In the genomic region with DNA sequence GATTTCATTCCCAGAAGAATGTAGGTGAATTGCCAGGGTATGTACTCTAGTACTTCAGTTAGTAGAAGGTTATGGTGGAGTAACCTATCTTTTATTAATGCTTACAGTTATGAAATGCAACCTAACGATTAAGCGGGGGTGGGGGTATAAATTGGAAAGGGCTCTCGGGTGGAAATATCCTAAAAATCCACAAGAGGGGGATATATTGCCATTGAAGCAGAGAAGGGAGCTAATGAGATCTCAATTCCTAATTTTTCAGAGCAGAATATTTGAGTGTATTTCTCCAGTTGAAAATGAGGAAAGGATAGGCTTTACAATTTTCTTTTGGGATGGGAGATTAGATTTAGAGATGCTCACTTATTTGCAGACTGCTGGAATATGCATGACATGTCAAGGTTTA, we compare ENCODE assay signal across 10 cellular contexts.
A peak's percentile ranks its signal among the peaks of the same experiment; 100 is the strongest.
DNase-seq lines count a peak whose midpoint lies in the region; ATAC-seq, FAIRE-seq and TF ChIP-seq lines count a peak whose summit lies in the region.
"Had no signal": no experiment of that assay in that cellular context is flagged by ENCODE, and none has a peak within 500 bp of the region (broad histone marks: within the 10 kb centered on the region; RNA-seq: fewer than 3 reads in every experiment).

No MANE protein-coding gene starts in this region.

- BruUV-seq in HepG2 (replicated peaks; lab: Mats Ljungman, UMichigan), result no TSS peak

- intact Hi-C loops in HepG2 (cut with micrococcal nuclease; ENCODE audit: unreplicated experiment), result no loop called here

- H3K4me3 ChIP-seq in BJ (ENCODE audit: low read depth, low read length) (no peak overlapping the region), WERI-Rb-1 (ENCODE audit: low read depth, low read length) (no peak overlapping the region), HepG2 (replicated peaks in 1 of 3; ENCODE audit: insufficient read depth in 1 of 3, low read depth in 2 of 3, low read length in 3 of 3) (no peak overlapping the region)

- no peaks in the 10 kb centered on the region for H3K4me1 ChIP-seq in HepG2 (ENCODE audit: insufficient read depth, low read length)

- H3K27me3 Mint-ChIP-seq in naive thymus-derived CD8-positive, alpha-beta T cell, result peaks cover 0 to 7% (median 0%) of the 10 kb centered on the region in 5 donors

- H3K9me3 ChIP-seq in WERI-Rb-1 (ENCODE audit: severe bottlenecking) (no peaks in the 10 kb centered on the region), HepG2 (ENCODE audit: low read length) (no peaks in the 10 kb centered on the region)

- TF ChIP-seq EP300 in Ishikawa (IDR thresholded peaks at IDR 0.05; ENCODE audit: borderline replicate concordance) (no peak), HepG2 (IDR thresholded peaks at IDR 0.05; ENCODE audit: low read depth in 2 of 2, low read length in 2 of 2) (no peak), HepG2 (CRISPR knock-in tag; IDR thresholded peaks at IDR 0.05; ENCODE audit: borderline replicate concordance) (no peak)

- in situ Hi-C loops in HepG2 (cut with HindIII; ENCODE audit: extremely low pct_ligation_motif_present, low pct_unique_long_range_greater_than_20kb), result no loop called here

- no peak overlapping the region for H3K9ac ChIP-seq in HepG2 (ENCODE audit: insufficient read depth, low read depth, low read length)

- POLR2A ChIA-PET in BJ (lab: Charles Lee) (no interaction called here), HepG2 (lab: Yijun Ruan, JAX) (no interaction called here)
- POLR2A ChIA-PET in naive thymus-derived CD8-positive, alpha-beta T cell (lab: Charles Lee), result no interaction called here

- FAIRE-seq in HepG2 (lab: Jason Lieb, UNC), result no peak

- TF ChIP-seq POLR2A in HepG2 (IDR thresholded peaks at IDR 0.05; ENCODE audit: insufficient read depth in 1 of 2, low read depth in 2 of 2, low read length in 2 of 2), result no peak

- no peak overlapping the region for H3K4me2 ChIP-seq in HepG2 (ENCODE audit: low read depth, low read length)

- TF ChIP-seq RAD21 in Ishikawa (IDR thresholded peaks at IDR 0.05; ENCODE audit: low read depth), result peak; percentile 55
- no peak for TF ChIP-seq RAD21 in HepG2 (CRISPR knock-in tag; IDR thresholded peaks at IDR 0.05)

- no peak overlapping the region for H3K27ac Mint-ChIP-seq in naive thymus-derived CD8-positive, alpha-beta T cell

- H3K4me3 Mint-ChIP-seq in naive thymus-derived CD8-positive, alpha-beta T cell, result no peak overlapping the region

- H3K27ac ChIP-seq in WERI-Rb-1 (no peak overlapping the region), HepG2 (ENCODE audit: extremely low read length, insufficient read depth, low read length) (no peak overlapping the region)

- H2AFZ ChIP-seq in HepG2 (ENCODE audit: low read length), result no peak overlapping the region

- no peaks in the 10 kb centered on the region for H3K79me2 ChIP-seq in HepG2 (ENCODE audit: insufficient read depth, low read length)

- H3K9me3 Mint-ChIP-seq in naive thymus-derived CD8-positive, alpha-beta T cell, result no peaks in the 10 kb centered on the region

- H4K20me1 ChIP-seq in HepG2 (ENCODE audit: insufficient read depth, low read length), result no peaks in the 10 kb centered on the region

- H3K27me3 ChIP-seq in BJ (ENCODE audit: control insufficient read depth, insufficient read depth, low read length) (no peaks in the 10 kb centered on the region), WERI-Rb-1 (ENCODE audit: insufficient read depth, low read depth, severe bottlenecking) (no peaks in the 10 kb centered on the region), HepG2 (ENCODE audit: control insufficient read depth in 1 of 2, insufficient read depth in 2 of 2, low read length in 2 of 2) (no peaks in the 10 kb centered on the region)

- CTCF ChIA-PET in BJ (lab: Yijun Ruan, JAX) (interaction anchor here (1.6 kb wide), 1 partner anchor 9 kb away, joined by 4 read pairs; no protein-coding TSS in a partner anchor), HepG2 (lab: Yijun Ruan, JAX; ENCODE audit: low intra/inter-chr PET ratio, low total read pairs) (no interaction called here)

- no peaks in the 10 kb centered on the region for H3K36me3 ChIP-seq in BJ (ENCODE audit: control insufficient read depth, insufficient read depth, low read length)
- no peaks in the 10 kb centered on the region for H3K36me3 ChIP-seq in WERI-Rb-1
- no peaks in the 10 kb centered on the region for H3K36me3 ChIP-seq in HepG2 (replicated peaks in 1 of 2; ENCODE audit: control insufficient read depth in 1 of 2, insufficient read depth in 2 of 2, low read length in 2 of 2)

- WGBS in HepG2 (ENCODE audit: low lambda C conversion rate), result 0% methylated on average over 3 of the region's 3 CpGs

- ATAC-seq in HepG2, result no peak
- no peak for ATAC-seq in HG02678 (IDR thresholded peaks at IDR 0.05; ENCODE audit: unreplicated experiment)
- ATAC-seq in naive thymus-derived CD8-positive, alpha-beta T cell, result no peak

- no peaks in the 10 kb centered on the region for H3K36me3 Mint-ChIP-seq in naive thymus-derived CD8-positive, alpha-beta T cell

- peaks cover 0 to 1% (median 0%) of the 10 kb centered on the region in 4 donors for H3K4me1 Mint-ChIP-seq in naive thymus-derived CD8-positive, alpha-beta T cell

- no peak for DNase-seq in BJ (ENCODE audit: low read depth)
- no peak for DNase-seq in WERI-Rb-1
- no peak for DNase-seq in HepG2 (ENCODE audit: low spot score)
- DNase-seq in DMS153 treated with DMSO at 0.1 percent for 48 hours (lab: John Stamatoyannopoulos, UW; ENCODE audit: unreplicated experiment), result no peak
- no peak for DNase-seq in UCSD-AML1 (lab: John Stamatoyannopoulos, UW; ENCODE audit: unreplicated experiment)
- DNase-seq in naive thymus-derived CD8-positive, alpha-beta T cell, result no peak
- DNase-seq: SHP77 treated with DMSO at 0.1 percent for 48 hours; stimulated activated CD4-positive, alpha-beta T cell treated with anti-CD3 and anti-CD28 coated beads, Interleukin-4, amount 100 ng/mL, for 24 hours had no signal

- TF ChIP-seq CTCF in BJ (IDR thresholded peaks at IDR 0.05; ENCODE audit: insufficient read depth, low read depth, low read length) (peak; percentile 16; the same call in 1 of the 2 replicates), WERI-Rb-1 (IDR thresholded peaks at IDR 0.05; ENCODE audit: low read depth, low read length) (peak; percentile 16; the same call in 1 of the 2 replicates), HepG2 (CRISPR knock-in tag; IDR thresholded peaks at IDR 0.05) (no peak)

TF ChIP-seq in Ishikawa, 13 proteins besides CTCF, POLR2A, EP300 and RAD21:
- TF ChIP-seq, protein P1, sequence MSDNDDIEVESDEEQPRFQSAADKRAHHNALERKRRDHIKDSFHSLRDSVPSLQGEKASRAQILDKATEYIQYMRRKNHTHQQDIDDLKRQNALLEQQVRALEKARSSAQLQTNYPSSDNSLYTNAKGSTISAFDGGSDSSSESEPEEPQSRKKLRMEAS (IDR thresholded peaks at IDR 0.05), result no peak
- no peak for TF ChIP-seq CEBPB (IDR thresholded peaks at IDR 0.05)
- no peak for TF ChIP-seq TEAD4 (IDR thresholded peaks at IDR 0.05)
- no peak for TF ChIP-seq TAF1 (IDR thresholded peaks at IDR 0.05; ENCODE audit: low read depth)

TF ChIP-seq in HepG2, 621 proteins besides CTCF, POLR2A, EP300 and RAD21:
- TF ChIP-seq KAT8 (CRISPR knock-in tag; IDR thresholded peaks at IDR 0.05) (no peak), STAG1 (CRISPR knock-in tag; IDR thresholded peaks at IDR 0.05) (peak; percentile 20; the same call in 1 of the 2 replicates), KAT7 (CRISPR knock-in tag; IDR thresholded peaks at IDR 0.05; ENCODE audit: borderline replicate concordance) (no peak)
- TF ChIP-seq, protein P2, sequence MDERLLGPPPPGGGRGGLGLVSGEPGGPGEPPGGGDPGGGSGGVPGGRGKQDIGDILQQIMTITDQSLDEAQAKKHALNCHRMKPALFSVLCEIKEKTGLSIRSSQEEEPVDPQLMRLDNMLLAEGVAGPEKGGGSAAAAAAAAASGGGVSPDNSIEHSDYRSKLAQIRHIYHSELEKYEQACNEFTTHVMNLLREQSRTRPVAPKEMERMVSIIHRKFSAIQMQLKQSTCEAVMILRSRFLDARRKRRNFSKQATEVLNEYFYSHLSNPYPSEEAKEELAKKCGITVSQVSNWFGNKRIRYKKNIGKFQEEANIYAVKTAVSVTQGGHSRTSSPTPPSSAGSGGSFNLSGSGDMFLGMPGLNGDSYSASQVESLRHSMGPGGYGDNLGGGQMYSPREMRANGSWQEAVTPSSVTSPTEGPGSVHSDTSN (CRISPR knock-in tag; IDR thresholded peaks at IDR 0.05), result no peak
